ENCODE assay signal across 25 cellular contexts in the genomic region with DNA sequence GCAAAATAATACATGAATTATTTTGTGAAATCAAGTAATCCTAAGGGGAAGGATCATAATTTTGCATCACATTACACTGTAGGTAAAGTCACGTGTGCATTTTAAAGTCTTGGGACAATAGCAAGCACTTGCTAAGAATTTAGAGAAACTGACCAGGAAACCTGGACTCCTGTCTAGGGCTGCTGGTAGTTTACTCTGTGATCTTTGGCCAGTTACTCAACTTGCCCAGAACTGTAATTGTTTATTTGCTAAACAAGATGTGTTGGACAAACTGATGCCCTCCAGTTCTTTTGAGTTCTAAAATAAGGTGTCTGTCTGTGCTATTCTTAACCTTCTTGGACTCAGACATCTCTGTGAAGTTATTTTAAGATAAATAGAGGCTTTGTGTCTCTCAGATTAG.
DNase-seq lines count a peak whose midpoint lies in the region; ATAC-seq, FAIRE-seq and TF ChIP-seq lines count a peak whose summit lies in the region.
"Had no signal": no experiment of that assay in that cellular context is flagged by ENCODE, and none has a peak within 500 bp of the region (broad histone marks: within the 10 kb centered on the region; RNA-seq: fewer than 3 reads in every experiment).

No MANE protein-coding gene starts in this region.

- H3K9me3 ChIP-seq in right lobe of liver: no peaks in the 10 kb centered on the region
- peaks cover 73% of the 10 kb centered on the region for H3K9me3 ChIP-seq in HepG2 (ENCODE audit: low read length)
- H3K9me3 ChIP-seq: A549; BLaER1 treated with 17β-estradiol and CSF1 and Interleukin-3, amounts not matched to agents 10 nM and 100 nM had no signal

- H2AFZ ChIP-seq in HepG2 (ENCODE audit: low read length): no peak overlapping the region

- no peaks in the 10 kb centered on the region for H3K79me2 ChIP-seq in HepG2 (ENCODE audit: insufficient read depth, low read length)

- no peak for FAIRE-seq in HepG2 (lab: Jason Lieb, UNC)
- FAIRE-seq: A549, GM12878, GM12892, GM18507, GM19239 had no signal

- POLR2A ChIA-PET in HepG2 (lab: Yijun Ruan, JAX): no interaction called here

- H3K27ac ChIP-seq in right lobe of liver (no peak overlapping the region), HepG2 (ENCODE audit: extremely low read length, insufficient read depth, low read length) (no peak overlapping the region)
- H3K27ac ChIP-seq: 22Rv1; A549; BLaER1 treated with 17β-estradiol and CSF1 and Interleukin-3, amounts not matched to agents 10 nM and 100 nM; C4-2B had no signal

- H3K4me1 Mint-ChIP-seq in nephron progenitor cell: peaks cover 45% of the 10 kb centered on the region
- H3K4me1 Mint-ChIP-seq: B cell had no signal

- DNase-seq in right lobe of liver (no peak), HepG2 (ENCODE audit: low spot score) (no peak), left lobe of liver (ENCODE audit: low spot score) (no peak), nephron progenitor cell (no peak), medulla oblongata (ENCODE audit: extremely low spot score) (no peak)
- DNase-seq: AML-193; CD4-positive, alpha-beta T cell; CD8-positive, alpha-beta T cell; DMS 273 treated with DMSO at 0.1 percent for 48 hours; DMS153; DMS53; DMS79; DND-41; EL; GDM1 had no signal

- CTCF ChIA-PET in HepG2 (lab: Yijun Ruan, JAX; ENCODE audit: low intra/inter-chr PET ratio, low total read pairs): no interaction called here

- TF ChIP-seq POLR2A in right lobe of liver (IDR thresholded peaks at IDR 0.05) (no peak), HepG2 (IDR thresholded peaks at IDR 0.05; ENCODE audit: insufficient read depth in 1 of 2, low read depth in 2 of 2, low read length in 2 of 2) (no peak)

- TF ChIP-seq EP300 in HepG2 (IDR thresholded peaks at IDR 0.05; ENCODE audit: low read depth in 2 of 2, low read length in 2 of 2) (no peak), HepG2 (CRISPR knock-in tag; IDR thresholded peaks at IDR 0.05; ENCODE audit: borderline replicate concordance) (no peak)

- ATAC-seq in right lobe of liver (peak; percentile 57 to 80 (median 75)), HepG2 (no peak), left lobe of liver (peak; percentile 73), GM19035 (IDR thresholded peaks at IDR 0.05; ENCODE audit: unreplicated experiment) (no peak)
- ATAC-seq: A549; CD8-positive, alpha-beta T cell; GM12878 had no signal

- peaks cover 6% of the 10 kb centered on the region for H3K27me3 Mint-ChIP-seq in nephron progenitor cell (ENCODE audit: low read depth, poor library complexity)
- H3K27me3 Mint-ChIP-seq: B cell; CD4-positive, alpha-beta T cell had no signal

- H3K4me1 ChIP-seq in right lobe of liver: peaks cover 0 to 8% (median 0%) of the 10 kb centered on the region in 4 donors
- H3K4me1 ChIP-seq in HepG2 (ENCODE audit: insufficient read depth, low read length): no peaks in the 10 kb centered on the region
- H3K4me1 ChIP-seq: A549; BLaER1 treated with 17β-estradiol and CSF1 and Interleukin-3, amounts not matched to agents 10 nM and 100 nM had no signal

- TF ChIP-seq CTCF in right lobe of liver (IDR thresholded peaks at IDR 0.05) (no peak), HepG2 (CRISPR knock-in tag; IDR thresholded peaks at IDR 0.05) (no peak), nephron progenitor cell (IDR thresholded peaks at IDR 0.05) (no peak)

- intact Hi-C loops in right lobe of liver (cut with DNase I) (no loop called here), HepG2 (cut with micrococcal nuclease; ENCODE audit: unreplicated experiment) (no loop called here)

- H3K4me3 ChIP-seq in right lobe of liver: no peak overlapping the region
- H3K4me3 ChIP-seq in HepG2 (replicated peaks in 1 of 3; ENCODE audit: insufficient read depth in 1 of 3, low read depth in 2 of 3, low read length in 3 of 3): no peak overlapping the region
- H3K4me3 ChIP-seq: A549; BLaER1 treated with 17β-estradiol and CSF1 and Interleukin-3, amounts not matched to agents 10 nM and 100 nM; GM12878 had no signal

- H3K4me3 Mint-ChIP-seq in nephron progenitor cell: no peak overlapping the region
- H3K4me3 Mint-ChIP-seq: B cell; CD4-positive, alpha-beta T cell; CD8-positive, alpha-beta T cell had no signal

- in situ Hi-C loops in HepG2 (cut with HindIII; ENCODE audit: extremely low pct_ligation_motif_present, low pct_unique_long_range_greater_than_20kb): no loop called here

- no peak overlapping the region for H3K4me2 ChIP-seq in HepG2 (ENCODE audit: low read depth, low read length)
- H3K4me2 ChIP-seq: A549; BLaER1 treated with 17β-estradiol and CSF1 and Interleukin-3, amounts not matched to agents 10 nM and 100 nM had no signal

- H3K9ac ChIP-seq in HepG2 (ENCODE audit: insufficient read depth, low read depth, low read length): no peak overlapping the region
- H3K9ac ChIP-seq: BLaER1 treated with 17β-estradiol and CSF1 and Interleukin-3, amounts not matched to agents 10 nM and 100 nM had no signal

- H3K27ac Mint-ChIP-seq in nephron progenitor cell: peak overlapping the region; percentile 62
- H3K27ac Mint-ChIP-seq: B cell; CD4-positive, alpha-beta T cell; CD8-positive, alpha-beta T cell had no signal

- WGBS in right lobe of liver (ENCODE audit: insufficient coverage, low coverage, low lambda C conversion rate, missing lambda C conversion rate): 20% methylated on average over 1 of the region's 1 CpG
- WGBS in HepG2 (ENCODE audit: low lambda C conversion rate): 6% methylated on average over 1 of the region's 1 CpG

- H3K9me3 Mint-ChIP-seq in nephron progenitor cell: no peaks in the 10 kb centered on the region
- H3K9me3 Mint-ChIP-seq: CD4-positive, alpha-beta T cell; CD8-positive, alpha-beta T cell had no signal

- H3K36me3 ChIP-seq in right lobe of liver: no peaks in the 10 kb centered on the region
- H3K36me3 ChIP-seq in HepG2 (replicated peaks in 1 of 2; ENCODE audit: control insufficient read depth in 1 of 2, insufficient read depth in 2 of 2, low read length in 2 of 2): no peaks in the 10 kb centered on the region
- H3K36me3 ChIP-seq: BLaER1 treated with 17β-estradiol and CSF1 and Interleukin-3, amounts not matched to agents 10 nM and 100 nM had no signal

- H4K20me1 ChIP-seq in HepG2 (ENCODE audit: insufficient read depth, low read length): no peaks in the 10 kb centered on the region
- H4K20me1 ChIP-seq: BLaER1 treated with 17β-estradiol and CSF1 and Interleukin-3, amounts not matched to agents 10 nM and 100 nM had no signal

- H3K36me3 Mint-ChIP-seq in nephron progenitor cell (ENCODE audit: low read depth): peaks cover 26% of the 10 kb centered on the region
- H3K36me3 Mint-ChIP-seq: CD8-positive, alpha-beta T cell had no signal

- TF ChIP-seq RAD21 in HepG2 (CRISPR knock-in tag; IDR thresholded peaks at IDR 0.05): no peak

- no peaks in the 10 kb centered on the region for H3K27me3 ChIP-seq in right lobe of liver
- H3K27me3 ChIP-seq in HepG2 (ENCODE audit: control insufficient read depth in 1 of 2, insufficient read depth in 2 of 2, low read length in 2 of 2): no peaks in the 10 kb centered on the region
- H3K27me3 ChIP-seq: BLaER1 treated with 17β-estradiol and CSF1 and Interleukin-3, amounts not matched to agents 10 nM and 100 nM had no signal

- no TSS peak for BruUV-seq in HepG2 (replicated peaks; lab: Mats Ljungman, UMichigan)

TF ChIP-seq in HepG2, 621 proteins besides CTCF, POLR2A, EP300 and RAD21:
- no peak for TF ChIP-seq SAP130 (CRISPR knock-in tag; IDR thresholded peaks at IDR 0.05; ENCODE audit: low read depth)
- no peak for TF ChIP-seq SNAI1 (CRISPR knock-in tag; IDR thresholded peaks at IDR 0.05; ENCODE audit: borderline replicate concordance)
- no peak for TF ChIP-seq MXD4 (CRISPR knock-in tag; IDR thresholded peaks at IDR 0.05)
- TF ChIP-seq ZNF317 (CRISPR knock-in tag; IDR thresholded peaks at IDR 0.05): no peak
- no peak for TF ChIP-seq ZSCAN25 (CRISPR knock-in tag; IDR thresholded peaks at IDR 0.05)
- TF ChIP-seq ZNF672 (CRISPR knock-in tag; IDR thresholded peaks at IDR 0.05): no peak
- no peak for TF ChIP-seq DNMT1 (CRISPR knock-in tag; IDR thresholded peaks at IDR 0.05)
- TF ChIP-seq, protein P1, sequence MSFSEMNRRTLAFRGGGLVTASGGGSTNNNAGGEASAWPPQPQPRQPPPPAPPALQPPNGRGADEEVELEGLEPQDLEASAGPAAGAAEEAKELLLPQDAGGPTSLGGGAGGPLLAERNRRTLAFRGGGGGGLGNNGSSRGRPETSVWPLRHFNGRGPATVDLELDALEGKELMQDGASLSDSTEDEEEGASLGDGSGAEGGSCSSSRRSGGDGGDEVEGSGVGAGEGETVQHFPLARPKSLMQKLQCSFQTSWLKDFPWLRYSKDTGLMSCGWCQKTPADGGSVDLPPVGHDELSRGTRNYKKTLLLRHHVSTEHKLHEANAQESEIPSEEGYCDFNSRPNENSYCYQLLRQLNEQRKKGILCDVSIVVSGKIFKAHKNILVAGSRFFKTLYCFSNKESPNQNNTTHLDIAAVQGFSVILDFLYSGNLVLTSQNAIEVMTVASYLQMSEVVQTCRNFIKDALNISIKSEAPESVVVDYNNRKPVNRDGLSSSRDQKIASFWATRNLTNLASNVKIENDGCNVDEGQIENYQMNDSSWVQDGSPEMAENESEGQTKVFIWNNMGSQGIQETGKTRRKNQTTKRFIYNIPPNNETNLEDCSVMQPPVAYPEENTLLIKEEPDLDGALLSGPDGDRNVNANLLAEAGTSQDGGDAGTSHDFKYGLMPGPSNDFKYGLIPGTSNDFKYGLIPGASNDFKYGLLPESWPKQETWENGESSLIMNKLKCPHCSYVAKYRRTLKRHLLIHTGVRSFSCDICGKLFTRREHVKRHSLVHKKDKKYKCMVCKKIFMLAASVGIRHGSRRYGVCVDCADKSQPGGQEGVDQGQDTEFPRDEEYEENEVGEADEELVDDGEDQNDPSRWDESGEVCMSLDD (CRISPR knock-in tag; IDR thresholded peaks at IDR 0.05; ENCODE audit: borderline replicate concordance): no peak
- no peak for TF ChIP-seq PHF8 (CRISPR knock-in tag; IDR thresholded peaks at IDR 0.05)
- TF ChIP-seq, protein P2, sequence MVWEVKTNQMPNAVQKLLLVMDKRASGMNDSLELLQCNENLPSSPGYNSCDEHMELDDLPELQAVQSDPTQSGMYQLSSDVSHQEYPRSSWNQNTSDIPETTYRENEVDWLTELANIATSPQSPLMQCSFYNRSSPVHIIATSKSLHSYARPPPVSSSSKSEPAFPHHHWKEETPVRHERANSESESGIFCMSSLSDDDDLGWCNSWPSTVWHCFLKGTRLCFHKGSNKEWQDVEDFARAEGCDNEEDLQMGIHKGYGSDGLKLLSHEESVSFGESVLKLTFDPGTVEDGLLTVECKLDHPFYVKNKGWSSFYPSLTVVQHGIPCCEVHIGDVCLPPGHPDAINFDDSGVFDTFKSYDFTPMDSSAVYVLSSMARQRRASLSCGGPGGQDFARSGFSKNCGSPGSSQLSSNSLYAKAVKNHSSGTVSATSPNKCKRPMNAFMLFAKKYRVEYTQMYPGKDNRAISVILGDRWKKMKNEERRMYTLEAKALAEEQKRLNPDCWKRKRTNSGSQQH (CRISPR knock-in tag; IDR thresholded peaks at IDR 0.05; ENCODE audit: low read depth): no peak
TF ChIP-seq in HepG2: peak in this region for 0.

Comparison
In these comparisons a context has a peak if more than half of its experiments do, and no peak if none do; other contexts are left out.
1. ATAC-seq: peak in right lobe of liver (4 of 4) and left lobe of liver (single experiment); none in HepG2 (single experiment) and GM19035 (single experiment).